In the genomic region with DNA sequence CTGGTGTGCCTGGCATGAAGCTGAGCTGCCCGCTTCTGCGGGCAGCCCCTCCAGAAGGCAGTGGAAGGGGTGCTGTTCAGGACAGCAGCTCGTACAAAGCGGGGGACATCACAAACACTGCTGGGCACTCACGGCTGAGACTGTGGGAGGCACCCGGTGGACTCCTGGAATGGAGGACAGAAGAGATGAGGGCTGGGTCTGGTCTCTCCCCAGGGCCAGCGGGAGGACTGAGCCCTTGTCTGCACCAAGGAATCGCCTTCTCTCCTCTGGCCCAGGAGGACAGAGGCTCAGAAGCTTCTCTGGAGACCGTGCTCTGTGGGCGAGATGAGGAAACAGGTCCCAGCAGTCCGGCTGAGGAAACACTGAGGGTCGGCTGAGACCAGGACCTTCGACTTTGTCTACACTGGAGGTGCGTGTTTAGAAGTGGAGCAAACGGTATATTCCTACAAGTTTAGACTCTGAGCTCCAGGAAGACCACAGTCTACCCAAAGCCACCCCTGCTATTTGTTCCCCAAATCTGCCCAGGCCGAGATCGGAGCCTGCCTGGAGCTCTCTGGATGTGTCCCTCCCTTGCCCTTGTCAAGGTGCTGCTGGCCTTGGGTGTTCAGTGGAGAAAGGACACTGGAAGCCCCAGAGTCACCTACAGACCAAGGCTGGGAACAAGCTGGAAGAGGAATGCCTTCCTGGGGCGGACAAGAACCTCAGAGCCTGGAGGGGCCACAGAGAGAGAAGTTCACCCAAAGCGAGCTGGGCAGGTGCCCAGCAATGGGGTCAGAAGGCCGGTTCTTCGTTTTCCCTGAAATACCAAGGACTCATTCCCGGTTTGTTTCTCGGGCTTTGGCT, we compare ENCODE assay signal across 12 cellular contexts.
"Had no signal": no experiment of that assay in that cellular context is flagged by ENCODE, and none has a peak within 500 bp of the region (broad histone marks: within the 10 kb centered on the region; RNA-seq: fewer than 3 reads in every experiment).

No MANE protein-coding gene starts in this region.

- H3K9me3 ChIP-seq: heart left ventricle, lower lobe of right lung, testis had no signal

- H3K9me3 Mint-ChIP-seq: activated CD4-positive, alpha-beta T cell treated with anti-CD3 and anti-CD28 coated beads, Interleukin-2, amount 10 ng/mL, durations not matched to agents 24 days and 14 days; activated T-helper 17 cell treated with anti-CD3 and anti-CD28 coated beads, Interleukin-2, amount 50 U/mL, for 72 hours; stimulated activated naive CD8-positive, alpha-beta T cell treated with anti-CD3 and anti-CD28 coated beads, Interleukin-15, amount 100 ng/mL, for 72 hours had no signal

- H3K4me3 Mint-ChIP-seq: activated CD4-positive, alpha-beta T cell treated with anti-CD3 and anti-CD28 coated beads, Interleukin-2, amount 10 ng/mL, durations not matched to agents 24 days and 14 days; activated naive CD8-positive, alpha-beta T cell treated with anti-CD3 and anti-CD28 coated beads for 36 hours; activated T-helper 17 cell treated with anti-CD3 and anti-CD28 coated beads, Interleukin-2, amount 50 U/mL, for 72 hours; stimulated activated naive CD8-positive, alpha-beta T cell treated with anti-CD3 and anti-CD28 coated beads, Interleukin-15, amount 100 ng/mL, for 72 hours had no signal

- H3K27ac Mint-ChIP-seq: activated CD4-positive, alpha-beta T cell treated with anti-CD3 and anti-CD28 coated beads, Interleukin-2, amount 10 ng/mL, durations not matched to agents 24 days and 14 days; activated naive CD8-positive, alpha-beta T cell treated with anti-CD3 and anti-CD28 coated beads for 36 hours; activated T-helper 17 cell treated with anti-CD3 and anti-CD28 coated beads, Interleukin-2, amount 50 U/mL, for 72 hours had no signal

- H3K27me3 ChIP-seq: heart left ventricle, testis had no signal

- H3K36me3 Mint-ChIP-seq: activated naive CD8-positive, alpha-beta T cell treated with anti-CD3 and anti-CD28 coated beads for 36 hours had no signal

- H3K4me3 ChIP-seq: heart left ventricle, lower lobe of right lung, testis had no signal

- ATAC-seq: activated T-helper 17 cell treated with anti-CD3 and anti-CD28 coated beads, Interleukin-2, amount 50 U/mL, for 72 hours; heart left ventricle; lower lobe of right lung; stimulated activated naive CD8-positive, alpha-beta T cell treated with anti-CD3 and anti-CD28 coated beads, Interleukin-15, amount 100 ng/mL, for 72 hours had no signal

- DNase-seq: activated CD4-positive, alpha-beta T cell treated with anti-CD3 and anti-CD28 coated beads, Interleukin-2, amount 10 ng/mL, durations not matched to agents 24 days and 14 days; activated naive CD8-positive, alpha-beta T cell treated with anti-CD3 and anti-CD28 coated beads for 36 hours; midbrain; stimulated activated CD4-positive, alpha-beta T cell treated with anti-CD3 and anti-CD28 coated beads, Interleukin-4, amount 100 ng/mL, for 1 hour; stimulated activated CD8-positive, alpha-beta memory T cell treated with anti-CD3 and anti-CD28 coated beads, Interleukin-4, amount 100 ng/mL, for 48 hours; T1000; testis had no signal

- H3K27ac ChIP-seq: heart left ventricle, lower lobe of right lung, testis, VCaP had no signal

- H3K36me3 ChIP-seq: heart left ventricle, lower lobe of right lung had no signal

- H3K4me1 Mint-ChIP-seq: activated CD4-positive, alpha-beta T cell treated with anti-CD3 and anti-CD28 coated beads, Interleukin-2, amount 10 ng/mL, durations not matched to agents 24 days and 14 days; activated naive CD8-positive, alpha-beta T cell treated with anti-CD3 and anti-CD28 coated beads for 36 hours; activated T-helper 17 cell treated with anti-CD3 and anti-CD28 coated beads, Interleukin-2, amount 50 U/mL, for 72 hours; stimulated activated naive CD8-positive, alpha-beta T cell treated with anti-CD3 and anti-CD28 coated beads, Interleukin-15, amount 100 ng/mL, for 72 hours had no signal
